8 cellular contexts compared by ENCODE assay signal in the genomic region with DNA sequence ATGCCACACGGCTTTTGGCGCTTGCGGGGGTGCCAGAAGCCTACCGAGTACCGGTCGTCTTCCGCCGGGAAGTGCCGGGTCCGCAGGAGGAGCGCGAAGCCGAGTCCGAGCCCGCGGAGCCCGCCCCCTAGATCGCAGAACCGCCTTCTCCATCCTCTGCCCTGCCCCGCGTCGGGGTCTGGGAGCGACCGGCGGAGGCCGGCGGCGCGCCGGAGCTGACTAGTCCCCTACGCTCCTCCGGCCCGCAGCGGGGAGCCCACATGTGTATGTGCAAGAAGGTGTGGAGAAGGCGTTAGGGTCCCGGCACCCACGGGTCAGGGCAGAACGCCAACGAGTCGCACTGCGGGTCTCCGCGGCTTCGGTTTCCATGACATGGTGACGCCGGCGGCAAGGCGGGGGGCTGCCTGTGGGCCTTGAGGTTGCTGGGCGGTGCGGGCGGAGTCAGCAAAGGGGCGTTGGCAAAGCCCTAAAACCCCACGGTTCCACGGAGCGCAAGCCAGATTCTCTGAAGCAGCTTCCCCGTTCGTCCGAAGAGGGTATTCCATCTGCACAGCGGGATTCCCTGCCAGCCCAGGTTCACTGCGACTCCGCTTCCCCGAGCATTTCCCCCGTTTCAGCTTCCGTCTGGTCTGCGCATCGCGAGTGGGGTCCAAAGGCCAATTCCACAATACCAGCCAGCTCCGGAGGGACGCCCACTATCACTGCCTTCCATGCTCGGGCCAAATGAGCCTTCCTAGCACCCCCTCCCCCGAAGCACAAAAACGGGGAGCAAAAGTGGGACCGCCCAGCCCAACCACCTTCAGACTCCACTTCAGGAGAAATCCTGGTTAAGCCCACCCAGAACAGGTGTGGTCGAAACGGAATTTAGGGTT. TPM values are rescaled to one million over a fixed set of nuclear protein-coding genes. Genes with fewer than 3 reads are reported as not detected.
DNase-seq lines count a peak whose midpoint lies in the region; ATAC-seq, FAIRE-seq and TF ChIP-seq lines count a peak whose summit lies in the region.

No MANE protein-coding gene starts in this region.

- peaks cover 2% of the 10 kb centered on the region for H3K36me3 Mint-ChIP-seq in activated CD4-positive, alpha-beta memory T cell treated with anti-CD3 and anti-CD28 coated beads for 36 hours

- TF ChIP-seq CTCF in heart left ventricle (IDR thresholded peaks at IDR 0.05) (no peak), suprapubic skin (IDR thresholded peaks at IDR 0.05) (no peak)

- H3K27me3 ChIP-seq in heart left ventricle (peaks cover 94 to 100% (median 100%) of the 10 kb centered on the region in 9 donors), suprapubic skin (peaks cover 100% of the 10 kb centered on the region)

- H3K36me3 ChIP-seq in heart left ventricle (no peaks in the 10 kb centered on the region), suprapubic skin (no peaks in the 10 kb centered on the region)

- peak overlapping the region; percentile 6 to 43 (median 26) for H3K4me3 ChIP-seq in heart left ventricle
- H3K4me3 ChIP-seq in suprapubic skin, result peak overlapping the region; percentile 26

- H3K27ac Mint-ChIP-seq in activated CD4-positive, alpha-beta memory T cell treated with anti-CD3 and anti-CD28 coated beads for 36 hours, result no peak overlapping the region

- H3K9me3 Mint-ChIP-seq in activated CD4-positive, alpha-beta memory T cell treated with anti-CD3 and anti-CD28 coated beads for 36 hours, result no peaks in the 10 kb centered on the region

- no peaks in the 10 kb centered on the region for H3K9me3 ChIP-seq in heart left ventricle
- H3K9me3 ChIP-seq in suprapubic skin, result no peaks in the 10 kb centered on the region

- WGBS in heart left ventricle, 4 donors, result 1 to 3% (median 2%) methylated on average over 37 to 75 of the region's 75 CpGs
- WGBS in suprapubic skin, result 2% methylated on average over 33 of the region's 75 CpGs

- peak overlapping the region; percentile 5 for H3K4me3 Mint-ChIP-seq in activated CD4-positive, alpha-beta memory T cell treated with anti-CD3 and anti-CD28 coated beads for 36 hours

- ATAC-seq in heart left ventricle (no peak), Right ventricle myocardium inferior (no peak), HG03354 (IDR thresholded peaks at IDR 0.05; ENCODE audit: poor library complexity, severe bottlenecking, unreplicated experiment) (no peak), esophagus mucosa (no peak)

- intact Hi-C loops in heart left ventricle (cut with DNase I) (no loop called here), Right ventricle myocardium inferior (cut with DNase I) (no loop called here)
- intact Hi-C loops in activated CD4-positive, alpha-beta memory T cell treated with anti-CD3 and anti-CD28 coated beads for 36 hours (cut with micrococcal nuclease), result loop anchor here (5.0 kb wide), 1 partner anchor 128 kb away; no protein-coding TSS in a partner anchor

- CTCF ChIA-PET in activated CD4-positive, alpha-beta memory T cell treated with anti-CD3 and anti-CD28 coated beads for 36 hours (lab: Charles Lee), result no interaction called here

- H3K27ac ChIP-seq in heart left ventricle (no peak overlapping the region), suprapubic skin (no peak overlapping the region)

- peaks cover 90% of the 10 kb centered on the region for H3K27me3 Mint-ChIP-seq in activated CD4-positive, alpha-beta memory T cell treated with anti-CD3 and anti-CD28 coated beads for 36 hours

- H3K4me1 Mint-ChIP-seq in activated CD4-positive, alpha-beta memory T cell treated with anti-CD3 and anti-CD28 coated beads for 36 hours (ENCODE audit: low read depth), result peaks cover 72% of the 10 kb centered on the region

- TF ChIP-seq EP300 in suprapubic skin (IDR thresholded peaks at IDR 0.05), result no peak

- POLR2A ChIA-PET in activated CD4-positive, alpha-beta memory T cell treated with anti-CD3 and anti-CD28 coated beads for 36 hours (lab: Charles Lee), result no interaction called here

- DNase-seq in heart left ventricle, result peak in 1 of 5 donors; percentile 65
- no peak for DNase-seq in Right ventricle myocardium inferior (ENCODE audit: missing footprints)
- DNase-seq in activated CD4-positive, alpha-beta memory T cell treated with anti-CD3 and anti-CD28 coated beads for 36 hours, result no peak
- peak; percentile 71 for DNase-seq in iPS-NIHi11 (ENCODE audit: low spot score)
- DNase-seq in suprapubic skin (ENCODE audit: low spot score in 2 of 2), result no peak
- no peak for DNase-seq in GM12892 (ENCODE audit: insufficient read length)

- no peak for FAIRE-seq in GM12892 (lab: Jason Lieb, UNC)

- H3K4me1 ChIP-seq in heart left ventricle, result peaks cover 10 to 85% (median 65%) of the 10 kb centered on the region in 12 donors
- peaks cover 87% of the 10 kb centered on the region for H3K4me1 ChIP-seq in suprapubic skin

- TF ChIP-seq POLR2A in heart left ventricle (IDR thresholded peaks at IDR 0.05) (no peak), suprapubic skin (IDR thresholded peaks at IDR 0.05) (no peak), GM12892 (IDR thresholded peaks at IDR 0.05; ENCODE audit: low read depth, low read length) (no peak)

RNA-seq across cellular contexts. Expression of gene LHX1, which starts 2.3 kb away (rescaled TPM):
- total RNA-seq in heart left ventricle (not detected), Right ventricle myocardium inferior (not detected), suprapubic skin (not detected), esophagus mucosa (not detected)
- polyA plus RNA-seq in heart left ventricle, result not detected
- under 1 TPM in 1 of 2 experiments, not detected in 1; 0.17 TPM for total RNA-seq in activated CD4-positive, alpha-beta memory T cell treated with anti-CD3 and anti-CD28 coated beads for 36 hours
- 0.21 TPM for polyA plus RNA-seq in GM12892 (2012; ENCODE audit: missing spikeins)

RNA-seq across cellular contexts. Expression of gene AATF, which starts 13.8 kb away (rescaled TPM):
- 10 to 100 TPM; 15.2 to 34.8 (median 28.9) TPM for total RNA-seq in heart left ventricle
- 10 to 100 TPM; 15.8 to 51.6 TPM for polyA plus RNA-seq in heart left ventricle
- 23.9 TPM for total RNA-seq in Right ventricle myocardium inferior
- 10 to 100 TPM; 85.6 to 89.1 TPM for total RNA-seq in activated CD4-positive, alpha-beta memory T cell treated with anti-CD3 and anti-CD28 coated beads for 36 hours
- 10 to 100 TPM; 32.5 to 38.2 (median 36.0) TPM for total RNA-seq in suprapubic skin
- 32.7 TPM for total RNA-seq in esophagus mucosa
- polyA plus RNA-seq in GM12892 (2012; ENCODE audit: missing spikeins), result 43.4 TPM
